8 cellular contexts compared by ENCODE assay signal in the genomic region with DNA sequence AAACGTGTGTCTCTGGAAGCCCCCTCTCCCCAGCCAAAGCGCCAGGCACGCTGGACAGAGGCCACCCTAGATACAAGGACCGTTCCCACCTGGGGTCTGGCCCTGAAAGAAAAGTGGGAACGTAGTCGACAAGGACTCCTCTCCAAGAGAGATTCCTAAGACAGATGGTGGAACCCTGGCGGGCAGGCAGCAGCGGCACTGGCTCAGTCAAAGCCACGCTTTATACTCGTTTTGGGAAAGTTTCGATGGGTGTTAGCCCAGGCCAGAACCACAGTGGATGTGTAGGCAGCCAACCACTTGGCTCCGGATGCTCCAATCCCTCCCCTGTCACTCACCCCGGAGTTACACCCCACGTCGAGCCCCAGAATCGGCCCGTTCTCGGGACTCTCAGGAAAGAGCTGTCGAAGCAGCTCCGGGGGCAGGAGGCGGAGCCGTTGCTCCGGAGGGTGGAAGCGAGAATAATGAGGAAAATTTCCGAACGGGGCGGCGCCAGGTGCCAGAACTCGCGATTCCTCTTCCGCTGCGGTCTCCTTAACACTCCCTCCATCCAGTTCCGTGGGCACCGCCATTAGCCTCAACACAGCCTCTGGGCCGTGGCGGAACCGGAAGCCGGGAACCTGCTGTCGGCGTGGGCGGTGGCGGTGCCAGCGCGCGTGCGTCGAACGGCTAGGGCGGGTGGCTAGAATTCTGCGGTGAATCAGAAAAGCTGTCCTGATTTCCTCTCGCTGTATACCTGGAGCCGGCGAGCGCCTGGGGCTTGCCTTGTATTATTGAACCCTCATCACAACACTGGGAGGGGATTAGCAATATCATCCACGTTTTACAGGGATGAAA. TPM values are rescaled to one million over a fixed set of nuclear protein-coding genes. Genes with fewer than 3 reads are reported as not detected.
DNase-seq lines count a peak whose midpoint lies in the region; ATAC-seq and TF ChIP-seq lines count a peak whose summit lies in the region.

A gene with protein sequence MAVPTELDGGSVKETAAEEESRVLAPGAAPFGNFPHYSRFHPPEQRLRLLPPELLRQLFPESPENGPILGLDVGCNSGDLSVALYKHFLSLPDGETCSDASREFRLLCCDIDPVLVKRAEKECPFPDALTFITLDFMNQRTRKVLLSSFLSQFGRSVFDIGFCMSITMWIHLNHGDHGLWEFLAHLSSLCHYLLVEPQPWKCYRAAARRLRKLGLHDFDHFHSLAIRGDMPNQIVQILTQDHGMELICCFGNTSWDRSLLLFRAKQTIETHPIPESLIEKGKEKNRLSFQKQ (minus strand): TSS at position 588 of the 834 bp plus-strand sequence. CDS start 19 bp downstream, at position 569.

- no peak within 1 kb of the TSS for H2AK5ac ChIP-seq in trophoblast cell (ENCODE audit: low read length)

- H3K4me3 ChIP-seq in trophoblast cell (ENCODE audit: low read depth, low read length) (peak within 1 kb of the TSS; percentile 84), transverse colon (peak within 1 kb of the TSS; percentile 11 to 62 (median 54))

- WGBS in trophoblast cell (ENCODE audit: extremely low coverage, insufficient coverage, insufficient read length) = no CpG with 5 or more reads among the region's 55 CpGs
- 0% methylated on average over 2 to 55 of the region's 55 CpGs for WGBS in transverse colon (ENCODE audit: low coverage in 1 of 2), 2 donors

- ATAC-seq in HG02642 (IDR thresholded peaks at IDR 0.05; ENCODE audit: poor library complexity, unreplicated experiment) (peak; percentile 91), Right ventricle myocardium superior (ENCODE audit: poor library complexity) (peak; percentile 99)
- ATAC-seq in activated naive CD8-positive, alpha-beta T cell treated with anti-CD3 and anti-CD28 coated beads, Interleukin-2, amount 10 ng/mL, durations not matched to agents 7 days and 5 days (ENCODE audit: low read depth) = peak; percentile 94

- H3K27me3 Mint-ChIP-seq in activated naive CD8-positive, alpha-beta T cell treated with anti-CD3 and anti-CD28 coated beads, Interleukin-2, amount 10 ng/mL, durations not matched to agents 7 days and 5 days = peaks cover 2% of the 10 kb centered on the region

- peak within 1 kb of the TSS; percentile 19 for H2BK120ac ChIP-seq in trophoblast cell (ENCODE audit: insufficient read depth, low read length, poor library complexity)

- POLR2A ChIA-PET in activated naive CD8-positive, alpha-beta T cell treated with anti-CD3 and anti-CD28 coated beads, Interleukin-2, amount 10 ng/mL, durations not matched to agents 7 days and 5 days (lab: Charles Lee) = interaction anchor here (0.6 to 2.1 kb wide), 11 partner anchors 14 to 475 kb away, joined by 3 to 20 read pairs (median 3); a partner anchor contains a TSS

- TF ChIP-seq CTCF in GM10266 (IDR thresholded peaks at IDR 0.05; ENCODE audit: control insufficient read depth, insufficient read depth, low read depth, missing control alignments) = no peak
- TF ChIP-seq CTCF in transverse colon (IDR thresholded peaks at IDR 0.05) = no peak

- H2AFZ ChIP-seq in trophoblast cell (ENCODE audit: insufficient read depth, low read length, poor library complexity) = peak within 1 kb of the TSS; percentile 64

- H3K4me2 ChIP-seq in trophoblast cell (ENCODE audit: low read length) = peak within 1 kb of the TSS; percentile 94

- H3K14ac ChIP-seq in trophoblast cell (ENCODE audit: low read length) = peak within 1 kb of the TSS; percentile 55

- H3K9me3 Mint-ChIP-seq in activated naive CD8-positive, alpha-beta T cell treated with anti-CD3 and anti-CD28 coated beads, Interleukin-2, amount 10 ng/mL, durations not matched to agents 7 days and 5 days = peaks cover 1% of the 10 kb centered on the region

- H4K8ac ChIP-seq in trophoblast cell (ENCODE audit: low read depth, low read length) = peak within 1 kb of the TSS; percentile 77

- H3K27me3 ChIP-seq in trophoblast cell (ENCODE audit: insufficient read depth, low read length) (no peaks in the 10 kb centered on the region), transverse colon (peaks cover 3% of the 10 kb centered on the region)

- no peak within 1 kb of the TSS for H2BK5ac ChIP-seq in trophoblast cell (ENCODE audit: low read depth, low read length, poor library complexity)

- H3K36me3 Mint-ChIP-seq in activated naive CD8-positive, alpha-beta T cell treated with anti-CD3 and anti-CD28 coated beads, Interleukin-2, amount 10 ng/mL, durations not matched to agents 7 days and 5 days = peaks cover 11% of the 10 kb centered on the region

- peak within 1 kb of the TSS; percentile 92 for H3K4me3 Mint-ChIP-seq in activated naive CD8-positive, alpha-beta T cell treated with anti-CD3 and anti-CD28 coated beads, Interleukin-2, amount 10 ng/mL, durations not matched to agents 7 days and 5 days

- no peaks in the 10 kb centered on the region for H3K9me3 ChIP-seq in trophoblast cell (ENCODE audit: insufficient read depth, low read depth, low read length)
- H3K9me3 ChIP-seq in transverse colon = no peaks in the 10 kb centered on the region

- no peak within 1 kb of the TSS for H2BK12ac ChIP-seq in trophoblast cell (ENCODE audit: low read length)

- H3K23ac ChIP-seq in trophoblast cell (ENCODE audit: low read length) = no peak within 1 kb of the TSS

- peaks cover 32% of the 10 kb centered on the region for H3K4me1 Mint-ChIP-seq in activated naive CD8-positive, alpha-beta T cell treated with anti-CD3 and anti-CD28 coated beads, Interleukin-2, amount 10 ng/mL, durations not matched to agents 7 days and 5 days

- peak within 1 kb of the TSS; percentile 83 for H3K9ac ChIP-seq in trophoblast cell (ENCODE audit: low read length)

- peak within 1 kb of the TSS; percentile 41 for H4K91ac ChIP-seq in trophoblast cell (ENCODE audit: low read depth, low read length)

- no peaks in the 10 kb centered on the region for H3K79me2 ChIP-seq in trophoblast cell (ENCODE audit: control insufficient read depth, insufficient read depth, low read length, poor library complexity)

- in situ Hi-C loops in transverse colon (cut with MboI; ENCODE audit: low pct_ligation_motif_present in 1 of 4, low pct_unique_long_range_greater_than_20kb in 1 of 4, low sequenced_read_pairs in 3 of 4) = no loop called here

- no peak for TF ChIP-seq EP300 in transverse colon (IDR thresholded peaks at IDR 0.05; ENCODE audit: low read depth)

- H3K36me3 ChIP-seq in trophoblast cell (ENCODE audit: control insufficient read depth in 1 of 2, insufficient read depth in 2 of 2, low read length in 2 of 2) (no peaks in the 10 kb centered on the region), transverse colon (no peaks in the 10 kb centered on the region)

- peak; percentile 84 for DNase-seq in GM10266 (ENCODE audit: extremely low spot score)
- peak; percentile 54 for DNase-seq in NCI-H1105 (lab: John Stamatoyannopoulos, UW)
- DNase-seq in SKM-1 (lab: John Stamatoyannopoulos, UW; ENCODE audit: unreplicated experiment) = peak; percentile 35
- peak; percentile 89 for DNase-seq in activated naive CD8-positive, alpha-beta T cell treated with anti-CD3 and anti-CD28 coated beads, Interleukin-2, amount 10 ng/mL, durations not matched to agents 7 days and 5 days
- DNase-seq in Right ventricle myocardium superior = peak; percentile 97
- peak; percentile 98 for DNase-seq in trophoblast cell
- peak; percentile 95 for DNase-seq in transverse colon

- H3K27ac ChIP-seq in trophoblast cell (ENCODE audit: low read depth, low read length) (peak within 1 kb of the TSS; percentile 41), transverse colon (peak within 1 kb of the TSS; percentile 86 to 94 (median 94))

- peaks cover 4% of the 10 kb centered on the region for H3K79me1 ChIP-seq in trophoblast cell (ENCODE audit: low read length)

- peak within 1 kb of the TSS; percentile 96 for H3K27ac Mint-ChIP-seq in activated naive CD8-positive, alpha-beta T cell treated with anti-CD3 and anti-CD28 coated beads, Interleukin-2, amount 10 ng/mL, durations not matched to agents 7 days and 5 days

- H4K12ac ChIP-seq in trophoblast cell (ENCODE audit: low read depth, low read length) = peak within 1 kb of the TSS; percentile 63

- H3K18ac ChIP-seq in trophoblast cell (ENCODE audit: low read length) = no peak within 1 kb of the TSS

- intact Hi-C loops in Right ventricle myocardium superior (cut with DNase I) = no loop called here
- intact Hi-C loops in transverse colon (cut with DNase I; ENCODE audit: low total_unique reads) = loop anchor here (5.0 kb wide), 1 partner anchor 80 kb away; no protein-coding TSS in a partner anchor

- peak; percentile 82 for TF ChIP-seq POLR2A in transverse colon (IDR thresholded peaks at IDR 0.05)

- H3K4ac ChIP-seq in trophoblast cell (ENCODE audit: low read depth, low read length) = peak within 1 kb of the TSS; percentile 26

- H3K4me1 ChIP-seq in trophoblast cell (ENCODE audit: control insufficient read depth in 1 of 2, insufficient read depth in 2 of 2, low read length in 2 of 2) = peaks cover 5 to 6% of the 10 kb centered on the region in 2 experiments
- peaks cover 0 to 18% (median 15%) of the 10 kb centered on the region in 4 donors for H3K4me1 ChIP-seq in transverse colon

RNA-seq across cellular contexts. Expression of the gene that starts here (rescaled TPM):
- 10 to 100 TPM in 1 of 2 experiments, 1 to 10 TPM in 1; 9.3 to 11.4 TPM for total RNA-seq in activated naive CD8-positive, alpha-beta T cell treated with anti-CD3 and anti-CD28 coated beads, Interleukin-2, amount 10 ng/mL, durations not matched to agents 7 days and 5 days
- total RNA-seq in Right ventricle myocardium superior (2.4 TPM), transverse colon (1 to 10 TPM in 3 of 4 donors, under 1 TPM in 1; 0.20 to 2.4 (median 2.0) TPM)
- 1.9 and 2.1 TPM in 2 replicates for polyA plus RNA-seq in trophoblast cell (2013)

Comparison
In these comparisons a context has a peak if more than half of its experiments do, and no peak if none do; other contexts are left out.
1. Peak in every context shown above with its lines: DNase-seq, ATAC-seq, H3K4me3 ChIP-seq and H3K27ac ChIP-seq.
2. DNase-seq: peak in every context shown above with its lines; median percentile 98 in trophoblast cell; 97 in Right ventricle myocardium superior; 95 in transverse colon; 89 in activated naive CD8-positive, alpha-beta T cell treated with anti-CD3 and anti-CD28 coated beads, Interleukin-2, amount 10 ng/mL, durations not matched to agents 7 days and 5 days; 84 in GM10266; 54 in NCI-H1105; 35 in SKM-1.